ENCODE assay signal across 19 cellular contexts in genomic region chr5:150481972-150482406, GRCh38. TPM values are rescaled to one million over a fixed set of nuclear protein-coding genes. Genes with fewer than 3 reads are reported as not detected.
DNase-seq lines count a peak whose midpoint lies in the region; ATAC-seq, FAIRE-seq and TF ChIP-seq lines count a peak whose summit lies in the region.
"Had no signal": no experiment of that assay in that cellular context is flagged by ENCODE, and none has a peak within 500 bp of the region (broad histone marks: within the 10 kb centered on the region; RNA-seq: fewer than 3 reads in every experiment).

No MANE protein-coding gene starts in this region.

- H3K9me3 ChIP-seq in H9 (ENCODE audit: control insufficient read depth, low read depth, low read length) (no peaks in the 10 kb centered on the region), K562 (replicated peaks; ENCODE audit: control insufficient read depth, insufficient read depth, low read depth, low read length) (no peaks in the 10 kb centered on the region), liver (ENCODE audit: control insufficient read depth in 4 of 4, low read length in 3 of 4) (no peaks in the 10 kb centered on the region), trophoblast cell (ENCODE audit: insufficient read depth, low read depth, low read length) (no peaks in the 10 kb centered on the region), Karpas-422 (ENCODE audit: low read length) (no peaks in the 10 kb centered on the region)

- peaks cover 30 to 33% of the 10 kb centered on the region in 2 experiments for H3K4me1 Mint-ChIP-seq in H9

- no peaks in the 10 kb centered on the region for H3K27me3 Mint-ChIP-seq in H9 (ENCODE audit: low read depth)

- H3K18ac ChIP-seq in H9 (ENCODE audit: insufficient read length, low read depth, low read length) (no peak overlapping the region), trophoblast cell (ENCODE audit: low read length) (no peak overlapping the region)

- peak overlapping the region; percentile 28; the same call in 1 of the 2 replicates for H3K14ac ChIP-seq in H9 (ENCODE audit: insufficient read depth, low read length)
- H3K14ac ChIP-seq in trophoblast cell (ENCODE audit: low read length), result peak overlapping the region; percentile 26

- H3K79me1 ChIP-seq in H9 (ENCODE audit: insufficient read depth, low read depth, low read length, poor library complexity, severe bottlenecking) (no peaks in the 10 kb centered on the region), trophoblast cell (ENCODE audit: low read length) (peaks cover 34% of the 10 kb centered on the region)

- H3K4ac ChIP-seq in H9 (ENCODE audit: low read depth, low read length) (no peak overlapping the region), trophoblast cell (ENCODE audit: low read depth, low read length) (peak overlapping the region; percentile 21)

- H3K23me2 ChIP-seq in H9 (ENCODE audit: insufficient read length, low read depth, low read length, poor library complexity, severe bottlenecking), result no peaks in the 10 kb centered on the region

- H4K5ac ChIP-seq in H9 (ENCODE audit: insufficient read length, low read depth, low read length), result no peak overlapping the region

- DNase-seq in H9, result no peak
- DNase-seq in K562 (ENCODE audit: extremely low read depth in 1 of 4, low spot score in 3 of 4), result peak; percentile 84 to 92 (median 85)
- peak; percentile 62 to 74 for DNase-seq in trophoblast cell
- no peak for DNase-seq in coronary artery (ENCODE audit: low spot score)
- DNase-seq in SHP77 treated with DMSO at 0.1 percent for 48 hours (lab: John Stamatoyannopoulos, UW), result no peak
- DNase-seq in Karpas-422, result no peak
- DNase-seq: Kasumi-1, NCI-H1092 treated with DMSO at 0.1 percent for 48 hours, NCI-H1436 treated with DMSO at 0.1 percent for 48 hours, NCI-H187 treated with DMSO at 0.1 percent for 48 hours, NCI-H446, NCI-H524 treated with DMSO at 0.1 percent for 48 hours, NCI-H774, PC-3, Right ventricle myocardium superior, T-cell had no signal

- H4K20me1 ChIP-seq in H9 (ENCODE audit: control insufficient read depth, insufficient read depth, insufficient read length), result no peaks in the 10 kb centered on the region
- no peaks in the 10 kb centered on the region for H4K20me1 ChIP-seq in K562 (replicated peaks; ENCODE audit: control insufficient read depth, insufficient read depth, low read length)
- no peaks in the 10 kb centered on the region for H4K20me1 ChIP-seq in Karpas-422 (ENCODE audit: insufficient read depth, low read depth, low read length)

- H2BK12ac ChIP-seq in H9 (ENCODE audit: insufficient read length, low read depth, low read length) (no peak overlapping the region), trophoblast cell (ENCODE audit: low read length) (peak overlapping the region; percentile 21)

- BruUV-seq in K562 (replicated peaks; lab: Mats Ljungman, UMichigan), result no TSS peak

- no peak overlapping the region for H4K12ac ChIP-seq in trophoblast cell (ENCODE audit: low read depth, low read length)

- in situ Hi-C loops in K562 (cut with MboI), result no loop called here

- H3K36me3 ChIP-seq in K562 (ENCODE audit: control insufficient read depth, insufficient read depth, low read length) (no peaks in the 10 kb centered on the region), liver (ENCODE audit: control insufficient read depth in 4 of 4, insufficient read depth in 3 of 4, low read depth in 1 of 4, low read length in 3 of 4) (no peaks in the 10 kb centered on the region), trophoblast cell (ENCODE audit: control insufficient read depth in 1 of 2, insufficient read depth in 2 of 2, low read length in 2 of 2) (no peaks in the 10 kb centered on the region), Karpas-422 (ENCODE audit: insufficient read depth, low read length) (no peaks in the 10 kb centered on the region)

- no peaks in the 10 kb centered on the region for H3K27me3 ChIP-seq in H9 (ENCODE audit: insufficient read depth, low read length)
- no peaks in the 10 kb centered on the region for H3K27me3 ChIP-seq in K562 (ENCODE audit: control insufficient read depth in 2 of 2, insufficient read depth in 2 of 2, low read length in 2 of 2)
- no peaks in the 10 kb centered on the region for H3K27me3 ChIP-seq in liver (ENCODE audit: control insufficient read depth in 4 of 4, insufficient read depth in 4 of 4, low read length in 3 of 4)
- H3K27me3 ChIP-seq in trophoblast cell (ENCODE audit: insufficient read depth, low read length), result no peaks in the 10 kb centered on the region
- H3K27me3 ChIP-seq in Karpas-422 (ENCODE audit: low read length), result no peaks in the 10 kb centered on the region

- TF ChIP-seq RAD21 in K562 (CRISPR knock-in tag; conservative IDR thresholded peaks at IDR 0.05 in 1 of 2, IDR thresholded peaks at IDR 0.05 in 1 of 2) (no peak), liver (IDR thresholded peaks at IDR 0.05) (no peak)

- no peaks in the 10 kb centered on the region for H3K9me1 ChIP-seq in K562 (ENCODE audit: control insufficient read depth, insufficient read depth, low read length)

- H3K23ac ChIP-seq in H9 (ENCODE audit: insufficient read length, low read depth, low read length) (no peak overlapping the region), trophoblast cell (ENCODE audit: low read length) (no peak overlapping the region)

- CTCF ChIA-PET in K562 (lab: Yijun Ruan, JAX; ENCODE audit: low intra/inter-chr PET ratio), result no interaction called here

- H3K27ac ChIP-seq in H9 (ENCODE audit: insufficient read length, low read depth, low read length) (no peak overlapping the region), K562 (ENCODE audit: extremely low read depth, low read depth, low read length) (peak overlapping the region; percentile 49), liver (ENCODE audit: low read depth in 1 of 2, low read length in 2 of 2) (no peak overlapping the region), trophoblast cell (ENCODE audit: low read depth, low read length) (no peak overlapping the region), coronary artery (no peak overlapping the region), Karpas-422 (ENCODE audit: low read length) (no peak overlapping the region)

- H3K4me2 ChIP-seq in H9 (ENCODE audit: insufficient read depth, insufficient read length, low read length), result no peak overlapping the region
- H3K4me2 ChIP-seq in K562 (ENCODE audit: insufficient read depth, low read length), result peak overlapping the region; percentile 76
- H3K4me2 ChIP-seq in trophoblast cell (ENCODE audit: low read length), result no peak overlapping the region
- H3K4me2 ChIP-seq in Karpas-422 (ENCODE audit: low read depth, low read length, poor library complexity, severe bottlenecking), result no peak overlapping the region

- no peak overlapping the region; a peak in 2 of 5 replicates for H3K4me3 Mint-ChIP-seq in H9
- H3K4me3 Mint-ChIP-seq: T-cell had no signal

- H2BK15ac ChIP-seq in H9 (ENCODE audit: low read depth, low read length), result no peak overlapping the region

- H3K36me3 Mint-ChIP-seq in H9 (ENCODE audit: insufficient read depth in 1 of 3, low read depth in 3 of 3), result no peaks in the 10 kb centered on the region
- H3K36me3 Mint-ChIP-seq: T-cell had no signal

- H2BK5ac ChIP-seq in H9 (ENCODE audit: insufficient read length, low read length) (no peak overlapping the region), trophoblast cell (ENCODE audit: low read depth, low read length, poor library complexity) (peak overlapping the region; percentile 15)

- peak; percentile 93 for TF ChIP-seq EP300 in K562 (IDR thresholded peaks at IDR 0.05; ENCODE audit: low read length)

- H3K9me2 ChIP-seq in Karpas-422 (replicated peaks; ENCODE audit: insufficient read depth, low read length), result no peaks in the 10 kb centered on the region

- no CpG with 5 or more reads among the region's 6 CpGs for WGBS in H9 (ENCODE audit: extremely low coverage, insufficient read length, low lambda C conversion rate)
- 3% methylated on average over 6 of the region's 6 CpGs for whole genome bisulfite sequencing in K562 (ENCODE audit: insufficient coverage, low coverage, missing lambda C conversion rate)
- 54% methylated on average over 6 of the region's 6 CpGs for WGBS in liver
- no CpG with 5 or more reads among the region's 6 CpGs for WGBS in trophoblast cell (ENCODE audit: extremely low coverage, insufficient coverage, insufficient read length)

- no peak overlapping the region for H2BK120ac ChIP-seq in H9 (ENCODE audit: low read depth, low read length, poor library complexity, severe bottlenecking)
- H2BK120ac ChIP-seq in trophoblast cell (ENCODE audit: insufficient read depth, low read length, poor library complexity), result peak overlapping the region; percentile 54

- H3K4me3 ChIP-seq in K562 (no peak overlapping the region), liver (ENCODE audit: low read depth in 1 of 3, low read length in 3 of 3) (no peak overlapping the region), trophoblast cell (ENCODE audit: low read depth, low read length) (no peak overlapping the region), coronary artery (no peak overlapping the region), Karpas-422 (ENCODE audit: low read length) (no peak overlapping the region)

- intact Hi-C loops in K562 (cut with micrococcal nuclease), result loop anchor here (10.0 kb wide), 1 partner anchor 603 kb away; the partner anchor contains the start of gene TNIP1

- H3K56ac ChIP-seq in H9 (ENCODE audit: insufficient read length, low read depth, low read length), result no peak overlapping the region

- H4K91ac ChIP-seq in H9 (ENCODE audit: insufficient read length, low read depth, low read length), result no peak overlapping the region
- H4K91ac ChIP-seq in trophoblast cell (ENCODE audit: low read depth, low read length), result peak overlapping the region; percentile 80

- POLR2A ChIA-PET in K562 (lab: Yijun Ruan, JAX), result interaction anchor here (0.5 to 1.6 kb wide), 10 partner anchors 9 to 588 kb away, joined by 3 to 5 read pairs (median 4); no protein-coding TSS in a partner anchor

- H2AK5ac ChIP-seq in H9 (ENCODE audit: insufficient read length, low read length), result no peak overlapping the region
- H2AK5ac ChIP-seq in trophoblast cell (ENCODE audit: low read length), result peak overlapping the region; percentile 44

- 0 out of 7 replicates have a peak overlapping the region, but pooled peaks of 1 of the 3 experiments have one; percentile 42 for H3K27ac Mint-ChIP-seq in H9
- H3K27ac Mint-ChIP-seq: T-cell had no signal

- H2AFZ ChIP-seq in H9 (ENCODE audit: low read length) (no peak overlapping the region), K562 (ENCODE audit: low read depth, low read length) (peak overlapping the region; percentile 54), trophoblast cell (ENCODE audit: insufficient read depth, low read length, poor library complexity) (no peak overlapping the region), Karpas-422 (ENCODE audit: low read length) (no peak overlapping the region)

- H3K4me1 ChIP-seq in H9 (ENCODE audit: insufficient read depth, low read length) (peaks cover 9% of the 10 kb centered on the region), K562 (replicated peaks in 1 of 2; ENCODE audit: control insufficient read depth in 2 of 2, insufficient read depth in 2 of 2, low read length in 2 of 2) (peaks cover 43 to 52% of the 10 kb centered on the region in 2 experiments), liver (ENCODE audit: control insufficient read depth in 4 of 4, insufficient read depth in 4 of 4, low read length in 3 of 4) (peaks cover 4 to 12% (median 5%) of the 10 kb centered on the region in 4 donors), trophoblast cell (ENCODE audit: control insufficient read depth in 1 of 2, insufficient read depth in 2 of 2, low read length in 2 of 2) (peaks cover 9 to 21% of the 10 kb centered on the region in 2 experiments), Karpas-422 (ENCODE audit: low read length) (peaks cover 7% of the 10 kb centered on the region)

- H3K9me3 Mint-ChIP-seq in H9, result no peaks in the 10 kb centered on the region
- H3K9me3 Mint-ChIP-seq: T-cell had no signal

- ATAC-seq in K562, result peak; percentile 53
- ATAC-seq in HG02981 (IDR thresholded peaks at IDR 0.05; ENCODE audit: unreplicated experiment), result no peak
- ATAC-seq: PC-3, T-cell had no signal

- H4K8ac ChIP-seq in H9 (replicated peaks; ENCODE audit: insufficient read length, low read depth, low read length) (no peak overlapping the region), trophoblast cell (ENCODE audit: low read depth, low read length) (peak overlapping the region; percentile 62)

- TF ChIP-seq CTCF in H9 (conservative IDR thresholded peaks at IDR 0.05) (no peak), K562 (IDR thresholded peaks at IDR 0.05 in 2 of 3, conservative IDR thresholded peaks at IDR 0.05 in 1 of 3; ENCODE audit: insufficient read depth in 2 of 3, low read depth in 1 of 3, low read length in 3 of 3) (no peak), liver (IDR thresholded peaks at IDR 0.05; ENCODE audit: low read depth, low read length, missing input control) (no peak), coronary artery (IDR thresholded peaks at IDR 0.05) (no peak)

- peak; percentile 91 for FAIRE-seq in K562 (lab: Jason Lieb, UNC)
- FAIRE-seq: D721Med had no signal

- TF ChIP-seq POLR2A in K562 (conservative IDR thresholded peaks at IDR 0.05), result no peak

- no peak overlapping the region for H3T11ph ChIP-seq in H9 (ENCODE audit: low read length)

- H2BK20ac ChIP-seq in H9 (ENCODE audit: low read depth, low read length, poor library complexity, severe bottlenecking), result no peak overlapping the region

- H3K79me2 ChIP-seq in H9 (ENCODE audit: insufficient read depth, low read length) (peaks cover 1% of the 10 kb centered on the region; the same call in 1 of the 2 replicates), K562 (ENCODE audit: control insufficient read depth, insufficient read depth, low read length) (peaks cover 9% of the 10 kb centered on the region), trophoblast cell (ENCODE audit: control insufficient read depth, insufficient read depth, low read length, poor library complexity) (peaks cover 14% of the 10 kb centered on the region), Karpas-422 (ENCODE audit: low read length) (no peaks in the 10 kb centered on the region)

- H3K9ac ChIP-seq in H9 (ENCODE audit: extremely low read depth, insufficient read length, low read length), result no peak overlapping the region
- peak overlapping the region; percentile 34 to 66 for H3K9ac ChIP-seq in K562 (ENCODE audit: insufficient read depth in 1 of 2, low read depth in 2 of 2, low read length in 2 of 2)
- no peak overlapping the region for H3K9ac ChIP-seq in liver (ENCODE audit: low read depth in 1 of 2, low read length in 2 of 2)
- no peak overlapping the region for H3K9ac ChIP-seq in trophoblast cell (ENCODE audit: low read length)
- no peak overlapping the region for H3K9ac ChIP-seq in Karpas-422 (ENCODE audit: low read length)

RNA-seq across cellular contexts. Expression of gene NDST1, which starts 25.9 kb away (rescaled TPM):
- total RNA-seq in H9 (2021) (59.2 and 65.5 TPM in 2 replicates), K562 (2014; rRNA removed) (14.0 and 15.3 TPM in 2 replicates), K562 (2014; rRNA removed; fragmentation: Illumina TruSeq; extraction: Trizol) (7.4 and 8.7 TPM in 2 replicates), K562 (2015; rRNA removed; fragmentation: Illumina TruSeq; extraction: Trizol) (9.9 and 11.5 TPM in 2 replicates), K562 (2021) (43.2 and 47.9 TPM in 2 replicates), liver (100 to 1,000 TPM in 1 of 2 donors, 10 to 100 TPM in 1; 39.5 to 103 TPM)
- total RNA-seq in K562 (2011; cell fraction: chromatin; rRNA removed; ENCODE audit: low replicate concordance), result 39.5 and 84.3 TPM in 2 replicates
- 40.4 and 42.6 TPM in 2 replicates for total RNA-seq in K562 (2011; cell fraction: nucleolus; rRNA removed)
- total RNA-seq in K562 (2011; cell fraction: nucleoplasm; rRNA removed), result 43.0 and 46.6 TPM in 2 replicates
- polyA plus RNA-seq in K562 (2011; rRNA removed) (9.7 and 17.1 TPM in 2 replicates), K562 (2014; fragmentation: Illumina TruSeq; extraction: Trizol) (18.4 and 19.9 TPM in 2 replicates), K562 (2014; fragmentation: Nextera tagmentation; extraction: Ambion mirVana) (under 1 TPM; 0.38 to 0.39 TPM), K562 (2014; rRNA removed) (12.0 and 14.1 TPM in 2 replicates), liver (10 to 100 TPM; 10.3 to 38.5 TPM)
- 13.1 and 18.3 TPM in 2 replicates for polyA plus RNA-seq in K562 (2011; cell fraction: cytosol; rRNA removed)
- 28.2 and 31.3 TPM in 2 replicates for polyA plus RNA-seq in K562 (2011; cell fraction: nucleus; rRNA removed)
- polyA plus RNA-seq in K562 (2012), result 14.9 and 22.7 TPM in 2 replicates
- polyA minus RNA-seq in K562 (2011; rRNA and poly(A)+ RNA removed), result 14.5 and 17.3 TPM in 2 replicates
- polyA minus RNA-seq in K562 (2011; cell fraction: cytosol; rRNA and poly(A)+ RNA removed), result 19.3 and 27.4 TPM in 2 replicates
- polyA minus RNA-seq in K562 (2011; cell fraction: nucleus; rRNA and poly(A)+ RNA removed), result 12.3 and 21.3 TPM in 2 replicates
- 98.1 and 98.9 TPM in 2 replicates for polyA plus RNA-seq in trophoblast cell (2013)
- 8.4 and 20.9 TPM in 2 replicates for total RNA-seq in Karpas-422 (2014; rRNA removed; shearing (Covaris generic); ENCODE audit: low replicate concordance)

RNA-seq across cellular contexts. Expression of gene RPS14, which starts 32.5 kb away (rescaled TPM):
- 2,533 and 2,603 TPM in 2 replicates for total RNA-seq in H9 (2021)
- total RNA-seq in K562 (2011; cell fraction: chromatin; rRNA removed; ENCODE audit: low replicate concordance), result 265 and 394 TPM in 2 replicates
- 818 and 919 TPM in 2 replicates for total RNA-seq in K562 (2011; cell fraction: nucleolus; rRNA removed)
- total RNA-seq in K562 (2011; cell fraction: nucleoplasm; rRNA removed), result 1,009 and 1,942 TPM in 2 replicates
- total RNA-seq in K562 (2014; rRNA removed), result 3,004 and 3,238 TPM in 2 replicates
- total RNA-seq in K562 (2014; rRNA removed; fragmentation: Illumina TruSeq; extraction: Trizol), result 3,003 and 3,017 TPM in 2 replicates
- total RNA-seq in K562 (2015; rRNA removed; fragmentation: Illumina TruSeq; extraction: Trizol), result 2,679 and 2,873 TPM in 2 replicates
- 3,285 and 3,523 TPM in 2 replicates for total RNA-seq in K562 (2021)
- polyA plus RNA-seq in K562 (2011; rRNA removed), result 5,983 and 6,751 TPM in 2 replicates
- 5,490 and 8,746 TPM in 2 replicates for polyA plus RNA-seq in K562 (2011; cell fraction: cytosol; rRNA removed)
- polyA plus RNA-seq in K562 (2011; cell fraction: nucleus; rRNA removed), result 1,361 and 2,299 TPM in 2 replicates
- polyA plus RNA-seq in K562 (2012), result 4,665 and 5,719 TPM in 2 replicates
- polyA plus RNA-seq in K562 (2014; fragmentation: Illumina TruSeq; extraction: Trizol), result 3,907 and 4,185 TPM in 2 replicates
- 1,000 to 10,000 TPM; 1,824 to 2,512 TPM for polyA plus RNA-seq in K562 (2014; fragmentation: Nextera tagmentation; extraction: Ambion mirVana)
- polyA plus RNA-seq in K562 (2014; rRNA removed), result 4,384 and 5,321 TPM in 2 replicates
- polyA minus RNA-seq in K562 (2011; rRNA and poly(A)+ RNA removed), result 3,342 and 3,929 TPM in 2 replicates
- polyA minus RNA-seq in K562 (2011; cell fraction: cytosol; rRNA and poly(A)+ RNA removed), result 682 and 753 TPM in 2 replicates
- 162 and 371 TPM in 2 replicates for polyA minus RNA-seq in K562 (2011; cell fraction: nucleus; rRNA and poly(A)+ RNA removed)
- 100 to 1,000 TPM; 822 to 948 TPM for total RNA-seq in liver
- polyA plus RNA-seq in liver, result 100 to 1,000 TPM; 609 to 956 TPM
- polyA plus RNA-seq in trophoblast cell (2013), result 2,982 and 3,060 TPM in 2 replicates
- 3,040 and 3,750 TPM in 2 replicates for total RNA-seq in Karpas-422 (2014; rRNA removed; shearing (Covaris generic); ENCODE audit: low replicate concordance)

Comparison
In these comparisons a context has a peak if more than half of its experiments do, and no peak if none do; other contexts are left out.
1. DNase-seq: peak in K562 (4 of 4) and trophoblast cell (2 of 2); none in H9 (single experiment), coronary artery (single experiment), SHP77 treated with DMSO at 0.1 percent for 48 hours (single experiment) and Karpas-422 (single experiment).
2. H3K9ac ChIP-seq: peak in K562 (2 of 2); none in H9 (single experiment), liver (0 of 2), trophoblast cell (single experiment) and Karpas-422 (single experiment).